ENCODE assay signal across 8 cellular contexts in the genomic region with DNA sequence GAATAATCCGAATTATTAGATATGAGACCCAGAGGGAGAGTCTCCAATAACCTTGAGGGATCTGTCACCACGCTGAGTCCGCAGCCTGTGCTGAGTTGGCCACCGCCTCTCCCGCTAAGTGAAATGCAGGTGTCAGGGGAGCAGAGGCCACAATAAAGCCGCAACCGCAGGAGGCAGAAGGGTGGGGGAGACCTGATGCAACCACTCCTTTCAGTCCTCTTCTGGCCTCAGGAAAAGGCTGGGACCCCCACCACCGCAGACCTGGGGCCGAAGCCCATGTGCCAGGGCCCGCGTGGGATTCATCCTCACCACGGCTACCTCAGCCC. TPM values are rescaled to one million over a fixed set of nuclear protein-coding genes. Genes with fewer than 3 reads are reported as not detected.
DNase-seq lines count a peak whose midpoint lies in the region; ATAC-seq and TF ChIP-seq lines count a peak whose summit lies in the region.

No MANE protein-coding gene starts in this region.

- TF ChIP-seq CTCF in GM10266 (IDR thresholded peaks at IDR 0.05; ENCODE audit: control insufficient read depth, insufficient read depth, low read depth, missing control alignments): no peak
- TF ChIP-seq CTCF in astrocyte of the cerebellum (IDR thresholded peaks at IDR 0.05; ENCODE audit: low read depth, low read length, missing control alignments): no peak

- H3K27ac ChIP-seq in stomach smooth muscle (ENCODE audit: low read length): peak overlapping the region; percentile 74

- H3K36me3 ChIP-seq in stomach smooth muscle (ENCODE audit: control insufficient read depth in 2 of 2, insufficient read depth in 2 of 2, low read length in 2 of 2): peaks cover 0 to 5% of the 10 kb centered on the region in 2 donors

- no peaks in the 10 kb centered on the region for H3K9me3 ChIP-seq in stomach smooth muscle (ENCODE audit: control insufficient read depth in 2 of 2, low read length in 2 of 2)

- peak overlapping the region; percentile 46 for H3K4me3 ChIP-seq in Jurkat, Clone E6-1 (ENCODE audit: low read length)
- peak overlapping the region; percentile 77 for H3K4me3 ChIP-seq in astrocyte of the cerebellum (ENCODE audit: low read depth, low read length)
- peak overlapping the region; percentile 73 to 93 for H3K4me3 ChIP-seq in stomach smooth muscle (ENCODE audit: low read length in 2 of 2)

- H3K9ac ChIP-seq in stomach smooth muscle (ENCODE audit: low read length in 2 of 2): peak overlapping the region; percentile 77 to 83

- no peak for ATAC-seq in HG03378 (IDR thresholded peaks at IDR 0.05; ENCODE audit: unreplicated experiment)
- ATAC-seq in GM21381 (IDR thresholded peaks at IDR 0.05; ENCODE audit: unreplicated experiment): no peak

- H3K4me1 ChIP-seq in stomach smooth muscle (ENCODE audit: control insufficient read depth, insufficient read depth, low read length): peaks cover 19% of the 10 kb centered on the region

- H3K27me3 ChIP-seq in stomach smooth muscle (ENCODE audit: control insufficient read depth in 1 of 2, insufficient read depth in 2 of 2, low read length in 2 of 2): no peaks in the 10 kb centered on the region

- DNase-seq in GM10266 (ENCODE audit: extremely low spot score) (peak; percentile 67), astrocyte of the cerebellum (ENCODE audit: low read depth) (no peak), islet precursor cell (peak; percentile 68), NCI-H1930 (lab: John Stamatoyannopoulos, UW) (no peak)
- peak; percentile 17 for DNase-seq in Jurkat, Clone E6-1 (ENCODE audit: low read depth, low spot score)

- in situ Hi-C loops in astrocyte of the cerebellum (cut with HindIII; ENCODE audit: low sequenced_read_pairs): no loop called here

RNA-seq across cellular contexts. Expression of a gene that starts 0.6 kb away (rescaled TPM):
- polyA plus RNA-seq in Jurkat, Clone E6-1 (2012; ENCODE audit: insufficient read depth, insufficient read length): 1.0 TPM

Comparison
In these comparisons a context has a peak if more than half of its experiments do, and no peak if none do; other contexts are left out.
1. DNase-seq: peak in GM10266 (single experiment), Jurkat, Clone E6-1 (single experiment) and islet precursor cell (single experiment); none in astrocyte of the cerebellum (single experiment) and NCI-H1930 (0 of 2).
2. Peak in every context shown above with its lines, with median percentiles within 50 percentile points of each other: H3K4me3 ChIP-seq.